ENCODE assay signal across 19 cellular contexts in genomic region chr6:135906542-135906941, GRCh38. TPM values are rescaled to one million over a fixed set of nuclear protein-coding genes. Genes with fewer than 3 reads are reported as not detected.
DNase-seq lines count a peak whose midpoint lies in the region; ATAC-seq and TF ChIP-seq lines count a peak whose summit lies in the region.
"Had no signal": no experiment of that assay in that cellular context is flagged by ENCODE, and none has a peak within 500 bp of the region (broad histone marks: within the 10 kb centered on the region; RNA-seq: fewer than 3 reads in every experiment).

No MANE protein-coding gene starts in this region.

- TF ChIP-seq CTCF in tibial nerve (IDR thresholded peaks at IDR 0.05), result no peak

- no peak for TF ChIP-seq POLR2A in tibial nerve (IDR thresholded peaks at IDR 0.05)

- peak; percentile 10 for DNase-seq in HPDE6-E6E7 (ENCODE audit: extremely low spot score)
- peak; percentile 16 for DNase-seq in fibroblast of the conjunctiva (ENCODE audit: low read depth)
- no peak for DNase-seq in tibial nerve (ENCODE audit: low spot score in 2 of 2)
- no peak for DNase-seq in T-helper 1 cell
- no peak for DNase-seq in posterior cingulate gyrus
- no peak for DNase-seq in Right ventricle myocardium superior
- DNase-seq: activated CD4-positive, alpha-beta T cell treated with anti-CD3 and anti-CD28 coated beads for 4 hours; activated effector memory CD4-positive, alpha-beta T cell treated with anti-CD3 and anti-CD28 coated beads, Interleukin-2, amount 50 U/mL, for 16 hours; GDM1; heart left ventricle; islet precursor cell; NCI-H1417; NCI-H2171; NCI-H748 treated with DMSO at 0.1 percent for 48 hours; stimulated activated CD4-positive, alpha-beta T cell treated with anti-CD3 and anti-CD28 coated beads, Interleukin-4, amount 100 ng/mL, for 4 hours; uterus had no signal

- ATAC-seq in Right ventricle myocardium superior (ENCODE audit: poor library complexity), result no peak
- ATAC-seq: heart left ventricle, Panc1 had no signal

- no peak for TF ChIP-seq EP300 in tibial nerve (IDR thresholded peaks at IDR 0.05)

- WGBS in tibial nerve, 2 donors, result 56 to 72% methylated on average over 3 of the region's 3 CpGs

- H3K9me3 ChIP-seq in tibial nerve, result no peaks in the 10 kb centered on the region
- H3K9me3 ChIP-seq: heart left ventricle, uterus had no signal

- H3K27ac ChIP-seq in angular gyrus (ENCODE audit: low read depth, low read length) (peak overlapping the region; percentile 52), tibial nerve (peak overlapping the region; percentile 57 to 92 (median 84))
- H3K27ac ChIP-seq: heart left ventricle, skin epidermis, uterus had no signal

- H3K4me1 ChIP-seq in tibial nerve, result peaks cover 0 to 33% (median 18%) of the 10 kb centered on the region in 4 donors
- H3K4me1 ChIP-seq: uterus had no signal

- intact Hi-C loops in posterior cingulate gyrus (cut with DNase I), result no loop called here
- intact Hi-C loops in Right ventricle myocardium superior (cut with DNase I), result no loop called here

- no peaks in the 10 kb centered on the region for H3K36me3 ChIP-seq in tibial nerve
- H3K36me3 ChIP-seq: heart left ventricle, uterus had no signal

- H3K4me3 ChIP-seq in tibial nerve, result no peak overlapping the region
- H3K4me3 ChIP-seq: heart left ventricle, skin epidermis, uterus had no signal

- no peaks in the 10 kb centered on the region for H3K27me3 ChIP-seq in tibial nerve
- H3K27me3 ChIP-seq: heart left ventricle, uterus had no signal

RNA-seq across cellular contexts. Expression of gene PDE7B, which starts 55.0 kb away (rescaled TPM):
- 10 to 100 TPM; 12.9 to 22.5 (median 16.4) TPM for total RNA-seq in tibial nerve
- total RNA-seq in Right ventricle myocardium superior, result 18.6 TPM

Comparison
In these comparisons a context has a peak if more than half of its experiments do, and no peak if none do; other contexts are left out.
1. DNase-seq: peak in HPDE6-E6E7 (single experiment) and fibroblast of the conjunctiva (single experiment); none in tibial nerve (0 of 2), T-helper 1 cell (0 of 5), posterior cingulate gyrus (0 of 10) and Right ventricle myocardium superior (single experiment).